8 cellular contexts compared by ENCODE assay signal in the genomic region with DNA sequence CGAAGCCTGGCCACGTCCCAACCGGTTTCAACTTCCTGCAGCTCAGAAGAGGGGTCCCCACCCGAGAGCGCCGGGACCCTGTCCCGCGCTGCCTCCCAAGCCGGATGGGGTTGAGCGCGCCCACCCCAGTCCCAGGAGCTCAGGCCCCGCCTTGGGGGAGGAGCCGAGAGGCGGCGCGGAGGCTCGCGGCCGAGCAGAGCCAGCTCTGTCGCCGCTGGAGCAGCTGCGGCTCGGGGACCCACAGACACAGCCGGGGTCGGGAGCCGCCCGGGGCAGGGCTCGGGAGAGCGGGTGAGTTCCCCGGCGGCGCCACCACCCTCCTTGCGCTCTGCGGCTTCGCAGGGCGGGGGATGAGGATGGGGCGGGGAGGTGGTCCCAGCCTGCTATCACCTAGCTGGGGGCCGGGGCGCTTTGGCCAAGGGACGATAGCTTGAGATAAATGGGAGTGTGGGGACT. TPM values are rescaled to one million over a fixed set of nuclear protein-coding genes. Genes with fewer than 3 reads are reported as not detected.
DNase-seq lines count a peak whose midpoint lies in the region; ATAC-seq and TF ChIP-seq lines count a peak whose summit lies in the region.

A gene (plus strand): TSS at position 196 of the 456 bp plus-strand sequence. CDS start 30,229 bp downstream, outside the sequence.

- H3K36me3 ChIP-seq in BLaER1 = no peaks in the 10 kb centered on the region
- no peaks in the 10 kb centered on the region for H3K36me3 ChIP-seq in right lobe of liver

- H3K4me1 ChIP-seq in BLaER1 (peaks cover 64% of the 10 kb centered on the region), right lobe of liver (peaks cover 0 to 10% (median 0%) of the 10 kb centered on the region in 4 donors)

- H3K9ac ChIP-seq in BLaER1 = peak within 1 kb of the TSS; percentile 87

- H3K9me3 ChIP-seq in BLaER1 = no peaks in the 10 kb centered on the region
- no peaks in the 10 kb centered on the region for H3K9me3 ChIP-seq in right lobe of liver

- no peaks in the 10 kb centered on the region for H3K9me3 Mint-ChIP-seq in central memory CD8-positive, alpha-beta T cell

- peaks cover 55% of the 10 kb centered on the region for H3K36me3 Mint-ChIP-seq in central memory CD8-positive, alpha-beta T cell (ENCODE audit: insufficient read depth)

- TF ChIP-seq POLR2A in right lobe of liver (IDR thresholded peaks at IDR 0.05) = peak; percentile 56

- peaks cover 20% of the 10 kb centered on the region; the same call in 1 of the 2 replicates for H4K20me1 ChIP-seq in BLaER1

- ATAC-seq in GM19467 (IDR thresholded peaks at IDR 0.05; ENCODE audit: unreplicated experiment) (peak; percentile 45), right lobe of liver (peak; percentile 69 to 85 (median 84)), GM18873 (IDR thresholded peaks at IDR 0.05; ENCODE audit: low FRiP score, unreplicated experiment) (no peak)
- ATAC-seq in central memory CD8-positive, alpha-beta T cell (replicated peaks; ENCODE audit: extremely low read depth, poor library complexity, severe bottlenecking) = peak; percentile 69

- H3K4me1 Mint-ChIP-seq in central memory CD8-positive, alpha-beta T cell = peaks cover 54% of the 10 kb centered on the region

- 0% methylated on average over 1 of the region's 40 CpGs for WGBS in right lobe of liver (ENCODE audit: insufficient coverage, low coverage, low lambda C conversion rate, missing lambda C conversion rate)

- H3K27ac Mint-ChIP-seq in central memory CD8-positive, alpha-beta T cell (ENCODE audit: low read depth) = peak within 1 kb of the TSS; percentile 95

- intact Hi-C loops in right lobe of liver (cut with DNase I) = no loop called here

- H3K27me3 Mint-ChIP-seq in central memory CD8-positive, alpha-beta T cell = no peaks in the 10 kb centered on the region

- peak within 1 kb of the TSS; percentile 93 for H3K4me2 ChIP-seq in BLaER1

- no peak for TF ChIP-seq CTCF in right lobe of liver (IDR thresholded peaks at IDR 0.05)

- peak within 1 kb of the TSS; percentile 94 for H3K27ac ChIP-seq in BLaER1
- peak within 1 kb of the TSS; percentile 49 to 75 (median 49) for H3K27ac ChIP-seq in right lobe of liver

- H3K4me3 ChIP-seq in BLaER1 (peak within 1 kb of the TSS; percentile 91), right lobe of liver (peak within 1 kb of the TSS; percentile 41 to 50 (median 44))
- H3K4me3 ChIP-seq in Jurkat, Clone E6-1 (ENCODE audit: low read length) = peak within 1 kb of the TSS; percentile 62

- peak; percentile 77 for DNase-seq in Jurkat, Clone E6-1 (ENCODE audit: low read depth, low spot score)
- DNase-seq in activated CD4-positive, CD25-positive, alpha-beta regulatory T cell treated with anti-CD3 and anti-CD28 coated beads, Interleukin-2, amount 50 U/mL, for 16 hours (ENCODE audit: low read depth, low spot score) = peak; percentile 43
- peak; percentile 79 to 87 for DNase-seq in central memory CD8-positive, alpha-beta T cell (ENCODE audit: low spot score in 2 of 2)
- DNase-seq in right lobe of liver = peak; percentile 58 to 74 (median 69)
- DNase-seq in stimulated activated CD4-positive, alpha-beta T cell treated with anti-CD3 and anti-CD28 coated beads, Interleukin-2, amount 100 ng/mL, for 48 hours = peak; percentile 69 to 72

- no peaks in the 10 kb centered on the region for H3K27me3 ChIP-seq in BLaER1
- H3K27me3 ChIP-seq in right lobe of liver = peaks cover 0 to 6% of the 10 kb centered on the region in 2 donors

- H3K4me3 Mint-ChIP-seq in central memory CD8-positive, alpha-beta T cell = peak within 1 kb of the TSS; percentile 84

RNA-seq across cellular contexts. Expression of the gene that starts here (rescaled TPM):
- polyA plus RNA-seq in Jurkat, Clone E6-1 (2012; ENCODE audit: insufficient read depth, insufficient read length) = 20.2 TPM
- total RNA-seq in right lobe of liver = 1 to 10 TPM in 5 of 6 experiments, under 1 TPM in 1; 0.62 to 4.0 (median 2.3) TPM
